Comparison of ENCODE assay signal across 8 cellular contexts in genomic region chr2:165016772-165017411, GRCh38.
DNase-seq lines count a peak whose midpoint lies in the region; ATAC-seq and TF ChIP-seq lines count a peak whose summit lies in the region.

No MANE protein-coding gene starts in this region.

- H2BK12ac ChIP-seq in H9 (ENCODE audit: insufficient read length, low read depth, low read length): no peak overlapping the region

- H3K23ac ChIP-seq in H9 (ENCODE audit: insufficient read length, low read depth, low read length): no peak overlapping the region

- H3K4ac ChIP-seq in H9 (ENCODE audit: low read depth, low read length): no peak overlapping the region

- no peak overlapping the region for H3T11ph ChIP-seq in H9 (ENCODE audit: low read length)

- H3K4me2 ChIP-seq in H9 (ENCODE audit: insufficient read depth, insufficient read length, low read length): no peak overlapping the region

- no peak overlapping the region for H2BK120ac ChIP-seq in H9 (ENCODE audit: low read depth, low read length, poor library complexity, severe bottlenecking)

- no peak overlapping the region for H3K27ac Mint-ChIP-seq in H9
- H3K27ac Mint-ChIP-seq in osteocyte (ENCODE audit: unreplicated experiment): no peak overlapping the region

- no peaks in the 10 kb centered on the region for H3K27me3 ChIP-seq in H9 (ENCODE audit: insufficient read depth, low read length)

- TF ChIP-seq CTCF in H9 (conservative IDR thresholded peaks at IDR 0.05) (peak; percentile 77), fibroblast of mammary gland (conservative IDR thresholded peaks at IDR 0.05; ENCODE audit: control insufficient read depth, insufficient read depth, low read depth, low read length) (peak; percentile 69), osteocyte (IDR thresholded peaks at IDR 0.05) (peak; percentile 68)

- H3K4me1 ChIP-seq in H9 (ENCODE audit: insufficient read depth, low read length): no peaks in the 10 kb centered on the region; the same call in 1 of the 2 replicates

- no peak overlapping the region for H2AK5ac ChIP-seq in H9 (ENCODE audit: insufficient read length, low read length)

- no peak overlapping the region for H2BK5ac ChIP-seq in H9 (ENCODE audit: insufficient read length, low read length)

- no peak overlapping the region for H3K14ac ChIP-seq in H9 (ENCODE audit: insufficient read depth, low read length)

- no peak overlapping the region for H3K18ac ChIP-seq in H9 (ENCODE audit: insufficient read length, low read depth, low read length)

- H3K79me1 ChIP-seq in H9 (ENCODE audit: insufficient read depth, low read depth, low read length, poor library complexity, severe bottlenecking): no peaks in the 10 kb centered on the region

- no peak overlapping the region for H3K27ac ChIP-seq in H9 (ENCODE audit: insufficient read length, low read depth, low read length)

- H3K27me3 Mint-ChIP-seq in activated T-cell treated with anti-CD3 and anti-CD28 coated beads, Interleukin-2, amount 50 U/mL, for 4 hours (ENCODE audit: low read depth): no peaks in the 10 kb centered on the region
- H3K27me3 Mint-ChIP-seq in H9 (ENCODE audit: low read depth) (peaks cover 2% of the 10 kb centered on the region; the same call in 1 of the 2 replicates), osteocyte (ENCODE audit: unreplicated experiment) (peaks cover 24% of the 10 kb centered on the region)

- WGBS in H9 (ENCODE audit: extremely low coverage, insufficient read length, low lambda C conversion rate): no CpG with 5 or more reads among the region's 15 CpGs

- H3K4me3 Mint-ChIP-seq in activated T-cell treated with anti-CD3 and anti-CD28 coated beads, Interleukin-2, amount 50 U/mL, for 4 hours: no peak overlapping the region
- H3K4me3 Mint-ChIP-seq in H9 (no peak overlapping the region), osteocyte (ENCODE audit: unreplicated experiment) (no peak overlapping the region)

- H3K79me2 ChIP-seq in H9 (ENCODE audit: insufficient read depth, low read length): no peaks in the 10 kb centered on the region

- no peak overlapping the region for H4K8ac ChIP-seq in H9 (replicated peaks; ENCODE audit: insufficient read length, low read depth, low read length)

- no peak overlapping the region for H2BK15ac ChIP-seq in H9 (ENCODE audit: low read depth, low read length)

- no peaks in the 10 kb centered on the region for H3K9me3 ChIP-seq in H9 (ENCODE audit: control insufficient read depth, low read depth, low read length)

- no peaks in the 10 kb centered on the region for H3K23me2 ChIP-seq in H9 (ENCODE audit: insufficient read length, low read depth, low read length, poor library complexity, severe bottlenecking)

- no peaks in the 10 kb centered on the region for H3K9me3 Mint-ChIP-seq in activated T-cell treated with anti-CD3 and anti-CD28 coated beads, Interleukin-2, amount 50 U/mL, for 4 hours
- no peaks in the 10 kb centered on the region for H3K9me3 Mint-ChIP-seq in H9
- no peaks in the 10 kb centered on the region for H3K9me3 Mint-ChIP-seq in osteocyte (ENCODE audit: unreplicated experiment)

- no peak overlapping the region for H4K5ac ChIP-seq in H9 (ENCODE audit: insufficient read length, low read depth, low read length)

- H3K36me3 Mint-ChIP-seq in activated T-cell treated with anti-CD3 and anti-CD28 coated beads, Interleukin-2, amount 50 U/mL, for 4 hours (ENCODE audit: insufficient read depth): no peaks in the 10 kb centered on the region
- peaks cover 0 to 8% (median 0%) of the 10 kb centered on the region in 3 experiments; a peak in 3 of 7 replicates for H3K36me3 Mint-ChIP-seq in H9 (ENCODE audit: insufficient read depth in 1 of 3, low read depth in 3 of 3)
- H3K36me3 Mint-ChIP-seq in osteocyte (ENCODE audit: unreplicated experiment): no peaks in the 10 kb centered on the region

- H3K9ac ChIP-seq in H9 (ENCODE audit: extremely low read depth, insufficient read length, low read length): no peak overlapping the region

- no peaks in the 10 kb centered on the region for H3K4me1 Mint-ChIP-seq in activated T-cell treated with anti-CD3 and anti-CD28 coated beads, Interleukin-2, amount 50 U/mL, for 4 hours (ENCODE audit: low read depth)
- H3K4me1 Mint-ChIP-seq in H9 (peaks cover 0 to 3% of the 10 kb centered on the region in 2 experiments; a peak in 2 of 4 replicates), osteocyte (ENCODE audit: unreplicated experiment) (no peaks in the 10 kb centered on the region)

- no peak overlapping the region for H2AFZ ChIP-seq in H9 (ENCODE audit: low read length)

- H4K20me1 ChIP-seq in H9 (ENCODE audit: control insufficient read depth, insufficient read depth, insufficient read length): no peaks in the 10 kb centered on the region

- no peak for DNase-seq in activated T-cell treated with anti-CD3 and anti-CD28 coated beads, Interleukin-2, amount 50 U/mL, for 4 hours
- no peak for DNase-seq in activated T-cell treated with anti-CD3 and anti-CD28 coated beads, Interleukin-2, amount 50 U/mL, for 1 hour
- peak; percentile 46 for DNase-seq in H9
- DNase-seq in Kasumi-1 (lab: John Stamatoyannopoulos, UW): peak; percentile 75 to 89
- peak; percentile 71 for DNase-seq in SK-N-DZ (ENCODE audit: low spot score)
- DNase-seq in fibroblast of mammary gland (ENCODE audit: low read depth): peak; percentile 59
- DNase-seq in osteocyte (ENCODE audit: extremely low spot score, unreplicated experiment): no peak
- no peak for DNase-seq in left colon

- no peak overlapping the region for H4K91ac ChIP-seq in H9 (ENCODE audit: insufficient read length, low read depth, low read length)

- intact Hi-C loops in left colon (cut with DNase I, micrococcal nuclease): loop anchor here in 1 of 2 donors (10.0 kb wide), 1 partner anchor 188 kb away; the partner anchor contains the start of gene SCN3A

- H3K4me3 ChIP-seq in fibroblast of mammary gland (ENCODE audit: control insufficient read depth, low read depth, low read length): no peak overlapping the region

- peak; percentile 48 to 51 for ATAC-seq in activated T-cell treated with anti-CD3 and anti-CD28 coated beads, Interleukin-2, amount 50 U/mL, for 4 hours
- ATAC-seq in left colon: no peak

- H2BK20ac ChIP-seq in H9 (ENCODE audit: low read depth, low read length, poor library complexity, severe bottlenecking): no peak overlapping the region

- no peak overlapping the region for H3K56ac ChIP-seq in H9 (ENCODE audit: insufficient read length, low read depth, low read length)

Comparison
In these comparisons a context has a peak if more than half of its experiments do, and no peak if none do; other contexts are left out.
1. DNase-seq: peak in H9 (single experiment), Kasumi-1 (2 of 2), SK-N-DZ (single experiment) and fibroblast of mammary gland (single experiment); none in activated T-cell treated with anti-CD3 and anti-CD28 coated beads, Interleukin-2, amount 50 U/mL, for 4 hours (single experiment), activated T-cell treated with anti-CD3 and anti-CD28 coated beads, Interleukin-2, amount 50 U/mL, for 1 hour (single experiment), osteocyte (single experiment) and left colon (0 of 2).
2. Peak in every context shown above with its lines, with median percentiles within 50 percentile points of each other: CTCF ChIP-seq.